18 cellular contexts compared by ENCODE assay signal in the genomic region with DNA sequence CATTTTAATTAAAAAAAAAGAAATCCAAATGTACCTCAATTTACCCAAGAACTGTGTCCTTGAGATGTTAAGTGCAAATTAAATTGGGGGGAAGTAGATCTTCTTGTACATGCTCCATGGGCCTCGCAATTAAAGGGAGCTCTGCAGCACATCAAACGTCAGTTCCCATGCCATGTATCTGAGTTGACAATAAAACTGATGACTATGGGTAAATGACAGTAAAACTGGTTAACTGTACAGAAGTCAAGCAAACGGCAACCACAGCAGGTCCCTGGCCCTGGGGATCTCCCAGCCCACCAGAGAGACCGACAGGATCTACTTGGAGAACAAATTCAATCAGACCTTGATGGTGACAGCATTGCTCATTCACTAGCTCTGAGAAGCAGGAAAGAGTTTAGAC. TPM values are rescaled to one million over a fixed set of nuclear protein-coding genes. Genes with fewer than 3 reads are reported as not detected.
A peak's percentile ranks its signal among the peaks of the same experiment; 100 is the strongest.
DNase-seq lines count a peak whose midpoint lies in the region; ATAC-seq, FAIRE-seq and TF ChIP-seq lines count a peak whose summit lies in the region.
"Had no signal": no experiment of that assay in that cellular context is flagged by ENCODE, and none has a peak within 500 bp of the region (broad histone marks: within the 10 kb centered on the region; RNA-seq: fewer than 3 reads in every experiment).

No MANE protein-coding gene starts in this region.

- intact Hi-C loops in left ventricle myocardium inferior (cut with micrococcal nuclease) (no loop called here), cardiac septum (cut with DNase I) (loop anchor here (5.0 kb wide), 1 partner anchor 54 kb away; a partner anchor contains a TSS)

- H3K4me2 ChIP-seq in DND-41 (ENCODE audit: insufficient read depth, low read length) (no peak overlapping the region), astrocyte (ENCODE audit: low read length) (no peak overlapping the region)

- ATAC-seq in DND-41 (ENCODE audit: insufficient read depth, low read depth) = no peak
- no peak for ATAC-seq in effector memory CD8-positive, alpha-beta T cell (replicated peaks)
- ATAC-seq in HG02588 (IDR thresholded peaks at IDR 0.05; ENCODE audit: unreplicated experiment) = no peak

- peaks cover 3% of the 10 kb centered on the region for H3K36me3 Mint-ChIP-seq in astrocyte (ENCODE audit: low read depth, unreplicated experiment)
- no peaks in the 10 kb centered on the region for H3K36me3 Mint-ChIP-seq in effector memory CD8-positive, alpha-beta T cell (ENCODE audit: insufficient read depth)
- H3K36me3 Mint-ChIP-seq: CD4-positive, alpha-beta memory T cell had no signal

- H3K9ac ChIP-seq in DND-41 (ENCODE audit: low read depth, low read length) (no peak overlapping the region), astrocyte (ENCODE audit: low read length) (no peak overlapping the region)

- H3K4me1 ChIP-seq in left ventricle myocardium inferior (peaks cover 10% of the 10 kb centered on the region), DND-41 (ENCODE audit: insufficient read depth, low read length) (peaks cover 15% of the 10 kb centered on the region), astrocyte (ENCODE audit: insufficient read depth, low read length) (no peaks in the 10 kb centered on the region)

- no peak overlapping the region for H3K27ac Mint-ChIP-seq in astrocyte (ENCODE audit: unreplicated experiment)
- no peak overlapping the region for H3K27ac Mint-ChIP-seq in effector memory CD8-positive, alpha-beta T cell
- H3K27ac Mint-ChIP-seq: CD4-positive, alpha-beta memory T cell; HFFc6 had no signal

- H3K9me3 ChIP-seq in left ventricle myocardium inferior (replicated peaks) (no peaks in the 10 kb centered on the region), DND-41 (ENCODE audit: insufficient read depth, low read length, severe bottlenecking) (no peaks in the 10 kb centered on the region), astrocyte (ENCODE audit: insufficient read depth, low read depth, low read length) (no peaks in the 10 kb centered on the region)

- no peak overlapping the region for H3K4me3 Mint-ChIP-seq in astrocyte (ENCODE audit: unreplicated experiment)
- H3K4me3 Mint-ChIP-seq in effector memory CD8-positive, alpha-beta T cell = no peak overlapping the region
- H3K4me3 Mint-ChIP-seq: CD4-positive, alpha-beta memory T cell; HFFc6 had no signal

- DNase-seq in left ventricle myocardium inferior = no peak
- no peak for DNase-seq in cardiac septum (ENCODE audit: low spot score)
- no peak for DNase-seq in DND-41
- DNase-seq in astrocyte (ENCODE audit: low read depth) = no peak
- DNase-seq in substantia nigra (lab: John Stamatoyannopoulos, UW) = no peak
- DNase-seq in H4 (ENCODE audit: low spot score) = no peak
- no peak for DNase-seq in effector memory CD8-positive, alpha-beta T cell
- DNase-seq: 8988T; ACHN; CD4-positive, alpha-beta memory T cell; GDM1; HCEC 1CT; HFFc6 had no signal

- peaks cover 2% of the 10 kb centered on the region for H3K9me3 Mint-ChIP-seq in astrocyte (ENCODE audit: unreplicated experiment)
- no peaks in the 10 kb centered on the region for H3K9me3 Mint-ChIP-seq in effector memory CD8-positive, alpha-beta T cell

- FAIRE-seq in astrocyte (lab: Jason Lieb, UNC) = peak; percentile 88
- FAIRE-seq: GM12892, H1 had no signal

- H3K27me3 Mint-ChIP-seq in astrocyte (ENCODE audit: low read depth, unreplicated experiment) = peaks cover 19% of the 10 kb centered on the region
- H3K27me3 Mint-ChIP-seq in effector memory CD8-positive, alpha-beta T cell = peaks cover 0 to 11% of the 10 kb centered on the region in 2 donors

- H2AFZ ChIP-seq in DND-41 (ENCODE audit: low read depth, low read length) (no peak overlapping the region), astrocyte (ENCODE audit: low read depth, low read length) (no peak overlapping the region)

- H3K4me1 Mint-ChIP-seq in astrocyte (ENCODE audit: low read depth, unreplicated experiment) = no peaks in the 10 kb centered on the region
- H3K4me1 Mint-ChIP-seq in effector memory CD8-positive, alpha-beta T cell (ENCODE audit: low read depth in 2 of 2) = peaks cover 0 to 4% of the 10 kb centered on the region in 2 donors
- H3K4me1 Mint-ChIP-seq: CD4-positive, alpha-beta memory T cell had no signal

- H3K27me3 ChIP-seq in left ventricle myocardium inferior (ENCODE audit: low read depth) (no peaks in the 10 kb centered on the region), DND-41 (ENCODE audit: insufficient read depth, low read length, poor library complexity) (no peaks in the 10 kb centered on the region), astrocyte (ENCODE audit: insufficient read depth, low read length) (no peaks in the 10 kb centered on the region)

- H3K36me3 ChIP-seq in left ventricle myocardium inferior = no peaks in the 10 kb centered on the region
- no peaks in the 10 kb centered on the region for H3K36me3 ChIP-seq in DND-41 (ENCODE audit: insufficient read depth, low read length)
- H3K36me3 ChIP-seq in astrocyte (ENCODE audit: insufficient read depth, low read length) = no peaks in the 10 kb centered on the region

- no peaks in the 10 kb centered on the region for H3K79me2 ChIP-seq in DND-41 (ENCODE audit: insufficient read depth, low read length)
- no peaks in the 10 kb centered on the region for H3K79me2 ChIP-seq in astrocyte (ENCODE audit: insufficient read depth, low read length)

- no peak for TF ChIP-seq CTCF in left ventricle myocardium inferior (IDR thresholded peaks at IDR 0.05; ENCODE audit: borderline replicate concordance)
- no peak for TF ChIP-seq CTCF in DND-41 (IDR thresholded peaks at IDR 0.05; ENCODE audit: borderline replicate concordance, extremely low read depth, low read length, poor library complexity, severe bottlenecking)
- no peak for TF ChIP-seq CTCF in astrocyte (IDR thresholded peaks at IDR 0.05; ENCODE audit: insufficient read depth, low read depth, low read length)

- H3K4me3 ChIP-seq in left ventricle myocardium inferior (no peak overlapping the region), DND-41 (ENCODE audit: low read depth in 1 of 2, low read length in 2 of 2) (no peak overlapping the region), astrocyte (ENCODE audit: insufficient read depth, low read depth, low read length) (no peak overlapping the region)

- no peaks in the 10 kb centered on the region for H4K20me1 ChIP-seq in DND-41 (ENCODE audit: insufficient read depth, low read length)
- no peaks in the 10 kb centered on the region for H4K20me1 ChIP-seq in astrocyte (ENCODE audit: insufficient read depth, low read length)

- H3K27ac ChIP-seq in left ventricle myocardium inferior (replicated peaks) (peak overlapping the region; percentile 40), DND-41 (ENCODE audit: low read length) (peak overlapping the region; percentile 72), astrocyte (ENCODE audit: low read depth, low read length) (no peak overlapping the region), substantia nigra (ENCODE audit: low read depth, low read length, poor library complexity, severe bottlenecking) (peak overlapping the region; percentile 38)
- H3K27ac ChIP-seq: C4-2B, HL-60 had no signal

RNA-seq across cellular contexts. Expression of a gene that starts 32.8 kb away (rescaled TPM):
- total RNA-seq in left ventricle myocardium inferior = 1.3 TPM
- 0.22 TPM for total RNA-seq in cardiac septum
- not detected in 2 replicates for total RNA-seq in astrocyte
- 0.12 TPM in 1 of 2 replicates, not detected in the other for total RNA-seq in H4 (2014; rRNA removed; shearing (Covaris generic))
- total RNA-seq: H1, HFFc6 had no signal

RNA-seq across cellular contexts. Expression of a gene that starts 51.2 kb away (rescaled TPM):
- total RNA-seq in left ventricle myocardium inferior (15.9 TPM), cardiac septum (6.2 TPM), astrocyte (0.62 and 2.1 TPM in 2 replicates)
- total RNA-seq in H4 (2014; rRNA removed; shearing (Covaris generic)) = 0.19 and 0.74 TPM in 2 replicates
- total RNA-seq: CD4-positive, alpha-beta memory T cell had no signal
